Comparison of ENCODE assay signal across 12 cellular contexts in genomic region chr12:80230068-80230467, GRCh38.
A peak's percentile ranks its signal among the peaks of the same experiment; 100 is the strongest.
DNase-seq lines count a peak whose midpoint lies in the region; ATAC-seq and TF ChIP-seq lines count a peak whose summit lies in the region.
"Had no signal": no experiment of that assay in that cellular context is flagged by ENCODE, and none has a peak within 500 bp of the region (broad histone marks: within the 10 kb centered on the region; RNA-seq: fewer than 3 reads in every experiment).

No MANE protein-coding gene starts in this region.

- H3K79me2 ChIP-seq in MM.1S (ENCODE audit: low read length): no peaks in the 10 kb centered on the region

- H3K4me3 ChIP-seq in MM.1S (ENCODE audit: low read length): no peak overlapping the region

- no peak overlapping the region for H3K9ac ChIP-seq in MM.1S (ENCODE audit: low read length)

- peaks cover 14% of the 10 kb centered on the region for H3K4me1 ChIP-seq in MM.1S (ENCODE audit: low read length)
- H3K4me1 ChIP-seq: BE2C had no signal

- no peak for ATAC-seq in stimulated activated naive CD8-positive, alpha-beta T cell treated with anti-CD3 and anti-CD28 coated beads, Interleukin-15, Interleukin-2, amounts not matched to agents 100 U/mL and 50 U/mL, for 24 hours
- no peak for ATAC-seq in HG02759 (IDR thresholded peaks at IDR 0.05; ENCODE audit: unreplicated experiment)

- H3K9me3 ChIP-seq in MM.1S (replicated peaks; ENCODE audit: insufficient read depth, low read length): no peaks in the 10 kb centered on the region
- H3K9me3 ChIP-seq: BE2C had no signal

- no peaks in the 10 kb centered on the region for H4K20me1 ChIP-seq in MM.1S (ENCODE audit: insufficient read depth, low read length)

- no peaks in the 10 kb centered on the region for H3K27me3 ChIP-seq in MM.1S (replicated peaks; ENCODE audit: insufficient read depth, low read length)

- no peak overlapping the region for H3K27ac ChIP-seq in MM.1S (ENCODE audit: low read length)

- peak; percentile 93 for DNase-seq in DMS53 (lab: John Stamatoyannopoulos, UW)
- DNase-seq in MM.1S: peak; percentile 11
- DNase-seq in astrocyte of the hippocampus (ENCODE audit: low read depth, low spot score): peak; percentile 75
- DNase-seq in left kidney (ENCODE audit: low read depth, low spot score): peak; percentile 67
- DNase-seq in stimulated activated naive CD8-positive, alpha-beta T cell treated with anti-CD3 and anti-CD28 coated beads, Interleukin-15, Interleukin-2, amounts not matched to agents 100 U/mL and 50 U/mL, for 24 hours: no peak
- no peak for DNase-seq in effector CD8-positive, alpha-beta T cell (lab: John Stamatoyannopoulos, UW)
- DNase-seq in HuH-7.5 (ENCODE audit: low spot score): no peak
- DNase-seq: activated naive CD4-positive, alpha-beta T cell treated with anti-CD3 and anti-CD28 coated beads for 36 hours; BE2C; stimulated activated CD4-positive, alpha-beta T cell treated with anti-CD3 and anti-CD28 coated beads, Interleukin-2, amount 100 ng/mL, for 24 hours; stimulated activated naive CD4-positive, alpha-beta T cell had no signal

- no peak overlapping the region for H2AFZ ChIP-seq in MM.1S (ENCODE audit: low read length)

- no peaks in the 10 kb centered on the region for H3K36me3 ChIP-seq in MM.1S (replicated peaks; ENCODE audit: insufficient read depth, low read length)
- H3K36me3 ChIP-seq: BE2C had no signal

- H3K9me2 ChIP-seq in MM.1S (replicated peaks; ENCODE audit: insufficient read depth, low read length): no peaks in the 10 kb centered on the region

- TF ChIP-seq CTCF in MM.1S (IDR thresholded peaks at IDR 0.05; ENCODE audit: low read length): no peak

- H3F3A ChIP-seq in MM.1S (ENCODE audit: insufficient read depth, low read length): no peaks in the 10 kb centered on the region

- H3K4me2 ChIP-seq in MM.1S (ENCODE audit: low read depth, low read length): 0 out of 2 replicates have a peak overlapping the region, but pooled peaks have one; percentile 10

Comparison
In these comparisons a context has a peak if more than half of its experiments do, and no peak if none do; other contexts are left out.
1. DNase-seq: peak in DMS53 (single experiment), MM.1S (single experiment), astrocyte of the hippocampus (single experiment) and left kidney (single experiment); none in stimulated activated naive CD8-positive, alpha-beta T cell treated with anti-CD3 and anti-CD28 coated beads, Interleukin-15, Interleukin-2, amounts not matched to agents 100 U/mL and 50 U/mL, for 24 hours (single experiment), effector CD8-positive, alpha-beta T cell (single experiment) and HuH-7.5 (single experiment).